Comparison of ENCODE assay signal across 8 cellular contexts in genomic region chr12:11958216-11959091, GRCh38.
DNase-seq lines count a peak whose midpoint lies in the region; ATAC-seq and TF ChIP-seq lines count a peak whose summit lies in the region.

No MANE protein-coding gene starts in this region.

- peak overlapping the region; percentile 22; the same call in 1 of the 2 replicates for H3K4me2 ChIP-seq in BLaER1

- H3K27ac ChIP-seq in BLaER1 = 0 out of 2 replicates have a peak overlapping the region, but pooled peaks have one; percentile 1
- no peak overlapping the region for H3K27ac ChIP-seq in left ventricle myocardium inferior (replicated peaks)

- DNase-seq in activated T-cell treated with anti-CD3 and anti-CD28 coated beads, Interleukin-2, amount 50 U/mL, for 24 hours = peak; percentile 69
- peak; percentile 20 to 38 (median 24) for DNase-seq in immature natural killer cell
- no peak for DNase-seq in left ventricle myocardium inferior
- no peak for DNase-seq in NCI-H1694 (lab: John Stamatoyannopoulos, UW)

- H3K4me1 ChIP-seq in BLaER1 = peaks cover 9% of the 10 kb centered on the region
- no peaks in the 10 kb centered on the region for H3K4me1 ChIP-seq in left ventricle myocardium inferior

- H3K36me3 ChIP-seq in BLaER1 = no peaks in the 10 kb centered on the region
- H3K36me3 ChIP-seq in left ventricle myocardium inferior = no peaks in the 10 kb centered on the region

- ATAC-seq in HG03442 (IDR thresholded peaks at IDR 0.05; ENCODE audit: unreplicated experiment) = peak; percentile 65
- no peak for ATAC-seq in HG03025 (IDR thresholded peaks at IDR 0.05; ENCODE audit: low FRiP score, unreplicated experiment)
- no peak for ATAC-seq in HG03196 (IDR thresholded peaks at IDR 0.05; ENCODE audit: unreplicated experiment)

- H3K27me3 Mint-ChIP-seq in activated T-cell treated with anti-CD3 and anti-CD28 coated beads, Interleukin-2, amount 50 U/mL, for 24 hours = peaks cover 16% of the 10 kb centered on the region
- peaks cover 4 to 11% (median 9%) of the 10 kb centered on the region in 3 donors for H3K27me3 Mint-ChIP-seq in immature natural killer cell (ENCODE audit: low read depth in 3 of 3)

- H3K9me3 ChIP-seq in BLaER1 (no peaks in the 10 kb centered on the region), left ventricle myocardium inferior (replicated peaks) (peaks cover 6% of the 10 kb centered on the region)

- intact Hi-C loops in left ventricle myocardium inferior (cut with micrococcal nuclease) = no loop called here

- peak overlapping the region; percentile 44 for H3K4me3 Mint-ChIP-seq in activated T-cell treated with anti-CD3 and anti-CD28 coated beads, Interleukin-2, amount 50 U/mL, for 24 hours
- peak overlapping the region; percentile 12 to 72 (median 53) for H3K4me3 Mint-ChIP-seq in immature natural killer cell

- peak overlapping the region; percentile 88 for H3K27ac Mint-ChIP-seq in activated T-cell treated with anti-CD3 and anti-CD28 coated beads, Interleukin-2, amount 50 U/mL, for 24 hours
- H3K27ac Mint-ChIP-seq in immature natural killer cell = peak overlapping the region in 3 of 6 donors; percentile 3 to 53 (median 31)

- no peak overlapping the region for H3K4me3 ChIP-seq in BLaER1
- H3K4me3 ChIP-seq in left ventricle myocardium inferior = no peak overlapping the region

- no peaks in the 10 kb centered on the region for H3K36me3 Mint-ChIP-seq in activated T-cell treated with anti-CD3 and anti-CD28 coated beads, Interleukin-2, amount 50 U/mL, for 24 hours (ENCODE audit: low read depth)
- H3K36me3 Mint-ChIP-seq in immature natural killer cell = no peaks in the 10 kb centered on the region

- peaks cover 36% of the 10 kb centered on the region for H3K4me1 Mint-ChIP-seq in activated T-cell treated with anti-CD3 and anti-CD28 coated beads, Interleukin-2, amount 50 U/mL, for 24 hours (ENCODE audit: low read depth)
- H3K4me1 Mint-ChIP-seq in immature natural killer cell = peaks cover 25 to 33% of the 10 kb centered on the region in 2 donors

- no peaks in the 10 kb centered on the region for H3K9me3 Mint-ChIP-seq in activated T-cell treated with anti-CD3 and anti-CD28 coated beads, Interleukin-2, amount 50 U/mL, for 24 hours
- no peaks in the 10 kb centered on the region for H3K9me3 Mint-ChIP-seq in immature natural killer cell

- no peak overlapping the region for H3K9ac ChIP-seq in BLaER1

- no peak for TF ChIP-seq CTCF in left ventricle myocardium inferior (IDR thresholded peaks at IDR 0.05; ENCODE audit: borderline replicate concordance)

- H3K27me3 ChIP-seq in BLaER1 (no peaks in the 10 kb centered on the region), left ventricle myocardium inferior (ENCODE audit: low read depth) (peaks cover 43% of the 10 kb centered on the region)

- no peaks in the 10 kb centered on the region for H4K20me1 ChIP-seq in BLaER1

Comparison
In these comparisons a context has a peak if more than half of its experiments do, and no peak if none do; other contexts are left out.
1. DNase-seq: peak in activated T-cell treated with anti-CD3 and anti-CD28 coated beads, Interleukin-2, amount 50 U/mL, for 24 hours (single experiment) and immature natural killer cell (3 of 3); none in left ventricle myocardium inferior (single experiment) and NCI-H1694 (single experiment).